1 cellular context compared by ENCODE assay signal in the genomic region with DNA sequence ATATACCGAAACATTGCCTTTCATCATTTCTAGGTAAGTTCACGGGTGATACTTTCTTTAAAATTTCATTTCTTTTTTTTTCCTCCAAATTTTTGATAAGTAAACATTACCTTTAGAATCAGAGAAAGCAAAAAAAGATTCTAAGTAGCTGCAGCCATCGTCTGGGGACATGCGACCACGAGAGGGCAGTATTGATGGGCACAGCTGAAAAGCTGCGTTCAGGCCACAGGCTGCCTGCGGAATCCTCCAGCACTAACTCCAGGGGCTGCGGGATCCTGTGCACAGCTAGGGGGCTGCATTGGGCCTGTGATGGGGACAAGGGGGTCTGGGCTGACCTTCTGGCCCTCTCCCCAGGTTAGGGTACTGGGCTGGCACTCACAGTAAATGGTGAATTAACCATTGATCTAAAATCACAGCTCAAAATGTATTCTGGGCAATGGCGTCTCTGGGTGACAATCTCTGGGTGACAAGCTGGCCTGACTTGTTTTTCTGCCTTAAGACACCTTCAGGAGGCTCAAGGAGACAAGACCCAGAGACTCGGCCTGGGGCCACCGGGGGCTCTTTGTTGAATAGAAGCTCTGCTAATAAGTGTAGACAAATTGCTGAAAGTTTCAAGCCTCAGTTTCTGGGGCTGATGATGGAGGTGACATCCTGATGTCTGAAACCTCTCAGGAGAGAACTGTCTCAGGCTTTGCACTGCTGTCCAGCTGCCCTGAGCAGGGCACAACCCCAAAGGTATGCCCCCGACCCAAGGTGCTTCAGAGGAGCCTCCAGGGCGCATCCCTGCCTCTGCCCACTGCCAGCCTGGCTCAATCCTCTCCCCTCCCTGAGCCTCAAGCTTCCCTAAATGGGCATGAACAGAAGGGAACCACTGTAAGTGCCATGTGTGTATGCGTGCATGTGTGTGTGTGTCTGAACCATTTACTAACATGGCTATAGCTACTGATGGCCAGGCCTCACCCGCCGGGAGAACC.
TF ChIP-seq lines count a peak whose summit lies in the region.

No MANE protein-coding gene starts in this region.

TF ChIP-seq in HEK293, 187 proteins besides CTCF, POLR2A, EP300 and RAD21 (continued from another document):
- no peak for TF ChIP-seq ZBTB44 (tag by site-specific recombination; IDR thresholded peaks at IDR 0.05)
